Comparison of ENCODE assay signal across 18 cellular contexts in genomic region chr3:78871048-78871447, GRCh38.
DNase-seq lines count a peak whose midpoint lies in the region; ATAC-seq and TF ChIP-seq lines count a peak whose summit lies in the region.
"Had no signal": no experiment of that assay in that cellular context is flagged by ENCODE, and none has a peak within 500 bp of the region (broad histone marks: within the 10 kb centered on the region; RNA-seq: fewer than 3 reads in every experiment).

No MANE protein-coding gene starts in this region.

- H3K36me3 Mint-ChIP-seq in glutamatergic neuron (ENCODE audit: unreplicated experiment) = no peaks in the 10 kb centered on the region

- no peak for TF ChIP-seq CTCF in glutamatergic neuron (IDR thresholded peaks at IDR 0.05; ENCODE audit: partially characterized antibody, unreplicated experiment)
- no peak for TF ChIP-seq CTCF in coronary artery (IDR thresholded peaks at IDR 0.05)
- TF ChIP-seq CTCF in lower lobe of right lung (IDR thresholded peaks at IDR 0.05) = no peak

- H3K27me3 ChIP-seq in lower lobe of right lung (ENCODE audit: low read depth) = no peaks in the 10 kb centered on the region

- H3K4me3 Mint-ChIP-seq in glutamatergic neuron (ENCODE audit: unreplicated experiment) = peak overlapping the region; percentile 3
- H3K4me3 Mint-ChIP-seq: CD8-positive, alpha-beta memory T cell; effector memory CD8-positive, alpha-beta T cell had no signal

- intact Hi-C loops in lower lobe of right lung (cut with DNase I) = no loop called here

- peak; percentile 61 for ATAC-seq in GM21576 (IDR thresholded peaks at IDR 0.05; ENCODE audit: unreplicated experiment)
- no peak for ATAC-seq in lower lobe of right lung
- ATAC-seq: activated CD4-positive, CD25-positive, alpha-beta regulatory T cell treated with anti-CD3 and anti-CD28 coated beads, Interleukin-2, amount 50 U/mL, for 24 hours; effector memory CD8-positive, alpha-beta T cell; mucosa of descending colon; sciatic nerve had no signal

- peak; percentile 50 for DNase-seq in ELR (ENCODE audit: low read depth)
- peak; percentile 64 for DNase-seq in NCI-H69 (lab: John Stamatoyannopoulos, UW)
- DNase-seq in glutamatergic neuron = no peak
- DNase-seq in islet precursor cell = no peak
- DNase-seq in coronary artery (ENCODE audit: low spot score) = no peak
- no peak for DNase-seq in lower lobe of right lung
- no peak for DNase-seq in NCI-H1092 treated with DMSO at 0.1 percent for 48 hours (lab: John Stamatoyannopoulos, UW)
- DNase-seq: caudate nucleus; CD8-positive, alpha-beta memory T cell; DMS79 treated with DMSO at 0.1 percent for 48 hours; effector memory CD8-positive, alpha-beta T cell; mucosa of descending colon; NCI-H1436; NCI-H345; SHP77 had no signal

- H3K27me3 Mint-ChIP-seq in glutamatergic neuron (ENCODE audit: unreplicated experiment) = no peaks in the 10 kb centered on the region
- H3K27me3 Mint-ChIP-seq: CD8-positive, alpha-beta memory T cell; effector memory CD8-positive, alpha-beta T cell had no signal

- peak overlapping the region; percentile 71 for H3K27ac Mint-ChIP-seq in glutamatergic neuron (ENCODE audit: unreplicated experiment)
- H3K27ac Mint-ChIP-seq: CD8-positive, alpha-beta memory T cell; effector memory CD8-positive, alpha-beta T cell had no signal

- H3K9me3 Mint-ChIP-seq in glutamatergic neuron (ENCODE audit: unreplicated experiment) = peaks cover 5% of the 10 kb centered on the region

- H3K4me3 ChIP-seq in coronary artery (no peak overlapping the region), lower lobe of right lung (no peak overlapping the region)
- H3K4me3 ChIP-seq: mucosa of descending colon had no signal

- H3K4me1 Mint-ChIP-seq in glutamatergic neuron (ENCODE audit: low read depth, unreplicated experiment) = peaks cover 59% of the 10 kb centered on the region
- H3K4me1 Mint-ChIP-seq: CD8-positive, alpha-beta memory T cell had no signal

- H3K27ac ChIP-seq in coronary artery (no peak overlapping the region), lower lobe of right lung (no peak overlapping the region)

- no peaks in the 10 kb centered on the region for H3K9me3 ChIP-seq in lower lobe of right lung
- H3K9me3 ChIP-seq: mucosa of descending colon had no signal

- no peaks in the 10 kb centered on the region for H3K4me1 ChIP-seq in lower lobe of right lung

- H3K36me3 ChIP-seq in lower lobe of right lung = no peaks in the 10 kb centered on the region

Comparison
In these comparisons a context has a peak if more than half of its experiments do, and no peak if none do; other contexts are left out.
1. DNase-seq: peak in ELR (single experiment) and NCI-H69 (single experiment); none in glutamatergic neuron (single experiment), islet precursor cell (single experiment), coronary artery (single experiment), lower lobe of right lung (single experiment) and NCI-H1092 treated with DMSO at 0.1 percent for 48 hours (single experiment).